ENCODE assay signal across 8 cellular contexts in genomic region chr4:26860157-26860921, GRCh38. TPM values are rescaled to one million over a fixed set of nuclear protein-coding genes. Genes with fewer than 3 reads are reported as not detected.
DNase-seq lines count a peak whose midpoint lies in the region; ATAC-seq and TF ChIP-seq lines count a peak whose summit lies in the region.

TSS of gene STIM2 (plus strand) at chr4:26860841.

- peak; percentile 20 to 43 for TF ChIP-seq CTCF in Caco-2 (IDR thresholded peaks at IDR 0.05; ENCODE audit: insufficient read depth in 1 of 2, low read depth in 1 of 2, low read length in 1 of 2, severe bottlenecking in 1 of 2, unreplicated experiment in 1 of 2)

- H3K9me3 Mint-ChIP-seq in Caco-2 (ENCODE audit: unreplicated experiment): no peaks in the 10 kb centered on the region
- H3K9me3 Mint-ChIP-seq in effector memory CD8-positive, alpha-beta T cell: no peaks in the 10 kb centered on the region
- no peaks in the 10 kb centered on the region for H3K9me3 Mint-ChIP-seq in memory B cell

- H3K4me1 Mint-ChIP-seq in Caco-2 (ENCODE audit: low read depth, unreplicated experiment) (peaks cover 19% of the 10 kb centered on the region), memory B cell (peaks cover 34% of the 10 kb centered on the region)
- peaks cover 45 to 55% of the 10 kb centered on the region in 2 donors for H3K4me1 Mint-ChIP-seq in effector memory CD8-positive, alpha-beta T cell (ENCODE audit: low read depth in 2 of 2)

- POLR2A ChIA-PET in Caco-2 (lab: Charles Lee): interaction anchor here (0.6 to 0.7 kb wide), 3 partner anchors 83 to 423 kb away, joined by 3 to 4 read pairs (median 4); no protein-coding TSS in a partner anchor

- DNase-seq in Caco-2 (peak; percentile 97 to 98), HT1080 (ENCODE audit: low read depth) (peak; percentile 94), NOMO-1 treated with DMSO at 0.1 percent for 48 hours (lab: John Stamatoyannopoulos, UW; ENCODE audit: unreplicated experiment) (peak; percentile 93), memory B cell (ENCODE audit: low spot score in 2 of 2) (peak; percentile 99 to 100)
- peak; percentile 93 to 96 for DNase-seq in activated CD8-positive, alpha-beta memory T cell treated with anti-CD3 and anti-CD28 coated beads for 4 hours (ENCODE audit: low read depth in 2 of 2)
- peak; percentile 98 to 100 (median 100) for DNase-seq in effector memory CD8-positive, alpha-beta T cell
- DNase-seq in stimulated activated CD8-positive, alpha-beta memory T cell treated with anti-CD3 and anti-CD28 coated beads, Interleukin-12 subunit alpha, Interleukin-12 subunit beta, amount 100 ng/mL, for 24 hours (ENCODE audit: extremely low read depth): peak; percentile 93

- ATAC-seq in GM21360 (IDR thresholded peaks at IDR 0.05; ENCODE audit: unreplicated experiment) (peak; percentile 57), memory B cell (ENCODE audit: low read depth) (peak; percentile 57)
- ATAC-seq in effector memory CD8-positive, alpha-beta T cell (replicated peaks): peak; percentile 61

- H3K4me1 ChIP-seq in Caco-2: peaks cover 11% of the 10 kb centered on the region

- H3K9me3 ChIP-seq in Caco-2: no peaks in the 10 kb centered on the region

- H3K27me3 Mint-ChIP-seq in Caco-2 (ENCODE audit: insufficient read depth, unreplicated experiment) (no peaks in the 10 kb centered on the region), memory B cell (no peaks in the 10 kb centered on the region)
- no peaks in the 10 kb centered on the region for H3K27me3 Mint-ChIP-seq in effector memory CD8-positive, alpha-beta T cell

- no peaks in the 10 kb centered on the region for H3K36me3 ChIP-seq in Caco-2 (ENCODE audit: control insufficient read depth, insufficient read depth, low read length)

- H3K4me3 Mint-ChIP-seq in Caco-2 (ENCODE audit: unreplicated experiment): peak within 1 kb of the TSS; percentile 80
- H3K4me3 Mint-ChIP-seq in effector memory CD8-positive, alpha-beta T cell: peak within 1 kb of the TSS; percentile 97 to 99
- H3K4me3 Mint-ChIP-seq in memory B cell: peak within 1 kb of the TSS; percentile 95

- CTCF ChIA-PET in Caco-2 (lab: Charles Lee): interaction anchor here (0.6 to 0.8 kb wide), 4 partner anchors 12 to 350 kb away, joined by 3 to 8 read pairs (median 4); no protein-coding TSS in a partner anchor

- peak within 1 kb of the TSS; percentile 74 for H3K4me3 ChIP-seq in Caco-2 (ENCODE audit: low read depth, low read length)

- BruUV-seq in Caco-2 (replicated peaks; lab: Mats Ljungman, UMichigan): no TSS peak

- H3K36me3 Mint-ChIP-seq in Caco-2 (ENCODE audit: insufficient read depth, unreplicated experiment) (peaks cover 19% of the 10 kb centered on the region), memory B cell (no peaks in the 10 kb centered on the region)
- peaks cover 35% of the 10 kb centered on the region for H3K36me3 Mint-ChIP-seq in effector memory CD8-positive, alpha-beta T cell (ENCODE audit: insufficient read depth)

- no peaks in the 10 kb centered on the region for H3K27me3 ChIP-seq in Caco-2 (replicated peaks; ENCODE audit: control insufficient read depth, insufficient read depth, low read length)

- intact Hi-C loops in Caco-2 (cut with micrococcal nuclease; ENCODE audit: unreplicated experiment): loop anchor here (2.0 to 5.0 kb wide), 4 partner anchors 132 to 403 kb away; no protein-coding TSS in a partner anchor

- H3K27ac Mint-ChIP-seq in Caco-2 (ENCODE audit: unreplicated experiment): peak within 1 kb of the TSS; percentile 85
- H3K27ac Mint-ChIP-seq in effector memory CD8-positive, alpha-beta T cell: peak within 1 kb of the TSS; percentile 95 to 98
- H3K27ac Mint-ChIP-seq in memory B cell: peak within 1 kb of the TSS; percentile 93

RNA-seq across cellular contexts. Expression of gene STIM2, which starts in this region (rescaled TPM):
- total RNA-seq in Caco-2 (2022): 27.2 and 28.5 TPM in 2 replicates
- total RNA-seq in HT1080 (2014; rRNA removed; shearing (Covaris generic)): 13.1 and 16.1 TPM in 2 replicates
- polyA plus RNA-seq in HT1080 (2015; cell fraction: cytosol; rRNA removed): 7.2 and 9.7 TPM in 2 replicates
- polyA plus RNA-seq in HT1080 (2015; cell fraction: nucleus; rRNA removed): 23.8 and 28.3 TPM in 2 replicates

Comparison
In these comparisons a context has a peak if more than half of its experiments do, and no peak if none do; other contexts are left out.
1. Peak in every context shown above with its lines: DNase-seq, ATAC-seq and H3K4me3 ChIP-seq.